In genomic region chr1:154557939-154558609, GRCh38 we compare ENCODE assay signal across 8 cellular contexts. TPM values are rescaled to one million over a fixed set of nuclear protein-coding genes. Genes with fewer than 3 reads are reported as not detected.
A peak's percentile ranks its signal among the peaks of the same experiment; 100 is the strongest.
DNase-seq lines count a peak whose midpoint lies in the region; ATAC-seq and TF ChIP-seq lines count a peak whose summit lies in the region.

No MANE protein-coding gene starts in this region.

- DNase-seq in DMS 273 (lab: John Stamatoyannopoulos, UW; ENCODE audit: unreplicated experiment), result peak; percentile 68
- DNase-seq in DMS 273 treated with DMSO at 0.1 percent for 48 hours (lab: John Stamatoyannopoulos, UW), result no peak
- peak; percentile 53 for DNase-seq in activated B cell treated with CpG ODN at 0.5 μM for 24 hours
- peak; percentile 43 for DNase-seq in mesendoderm
- peak; percentile 81 to 87 for DNase-seq in suprapubic skin (ENCODE audit: low spot score in 2 of 2)
- no peak for DNase-seq in GM20000 (ENCODE audit: low spot score)

- no peak overlapping the region for H4K5ac ChIP-seq in mesendoderm (ENCODE audit: low read length)

- no peaks in the 10 kb centered on the region for H3K27me3 Mint-ChIP-seq in activated B cell treated with CpG ODN at 0.5 μM for 24 hours

- H3K27ac ChIP-seq in ectodermal cell (ENCODE audit: insufficient read depth, low read depth, low read length, poor library complexity, severe bottlenecking) (no peak overlapping the region), mesendoderm (ENCODE audit: low read depth, low read length) (peak overlapping the region; percentile 72), suprapubic skin (peak overlapping the region; percentile 88)

- H3K4me3 Mint-ChIP-seq in activated B cell treated with CpG ODN at 0.5 μM for 24 hours, result peak overlapping the region; percentile 88

- H4K8ac ChIP-seq in mesendoderm (ENCODE audit: low read depth, low read length), result peak overlapping the region; percentile 96

- 1% methylated on average over 50 of the region's 50 CpGs for WGBS in ectodermal cell, 2 experiments
- WGBS in mesendoderm (ENCODE audit: extremely low coverage, insufficient coverage, low lambda C conversion rate), result no CpG with 5 or more reads among the region's 50 CpGs
- WGBS in suprapubic skin, result under 1% methylated on average over 15 of the region's 50 CpGs

- H3K4me3 ChIP-seq in ectodermal cell (ENCODE audit: insufficient read depth, low read depth, low read length), result peak overlapping the region; percentile 93
- peak overlapping the region; percentile 73 for H3K4me3 ChIP-seq in mesendoderm (ENCODE audit: low read length)
- peak overlapping the region; percentile 97 for H3K4me3 ChIP-seq in suprapubic skin

- H3K36me3 ChIP-seq in ectodermal cell (ENCODE audit: control insufficient read depth, insufficient read depth, low read length) (peaks cover 23% of the 10 kb centered on the region), mesendoderm (ENCODE audit: control insufficient read depth, insufficient read depth, low read length) (peaks cover 8% of the 10 kb centered on the region), suprapubic skin (peaks cover 29% of the 10 kb centered on the region)

- peak overlapping the region; percentile 98 for H3K4me2 ChIP-seq in mesendoderm (ENCODE audit: low read length)

- peak overlapping the region; percentile 83 for H3K27ac Mint-ChIP-seq in activated B cell treated with CpG ODN at 0.5 μM for 24 hours

- H3K4ac ChIP-seq in mesendoderm (ENCODE audit: low read depth, low read length), result peak overlapping the region; percentile 98

- peaks cover 45% of the 10 kb centered on the region for H3K36me3 Mint-ChIP-seq in activated B cell treated with CpG ODN at 0.5 μM for 24 hours (ENCODE audit: low read depth)

- H3K18ac ChIP-seq in mesendoderm (ENCODE audit: low read length), result peak overlapping the region; percentile 97

- H3K27me3 ChIP-seq in ectodermal cell (ENCODE audit: control insufficient read depth, insufficient read depth, low read length, poor library complexity, severe bottlenecking), result no peaks in the 10 kb centered on the region
- no peaks in the 10 kb centered on the region for H3K27me3 ChIP-seq in mesendoderm (ENCODE audit: insufficient read depth, low read length, poor library complexity)
- H3K27me3 ChIP-seq in suprapubic skin, result no peaks in the 10 kb centered on the region

- H2BK120ac ChIP-seq in mesendoderm (ENCODE audit: low read depth, low read length), result peak overlapping the region; percentile 79

- H3K9me3 ChIP-seq in ectodermal cell (ENCODE audit: control insufficient read depth, low read length), result no peaks in the 10 kb centered on the region
- H3K9me3 ChIP-seq in suprapubic skin, result no peaks in the 10 kb centered on the region

- peaks cover 19% of the 10 kb centered on the region for H3K79me1 ChIP-seq in mesendoderm (ENCODE audit: low read length)

- peak overlapping the region; percentile 48 for H3K23ac ChIP-seq in mesendoderm (ENCODE audit: low read length)

- peak; percentile 9 for ATAC-seq in HG03196 (IDR thresholded peaks at IDR 0.05; ENCODE audit: unreplicated experiment)
- peak; percentile 2 for ATAC-seq in activated B cell treated with CpG ODN at 0.5 μM for 24 hours (ENCODE audit: low read depth)

- TF ChIP-seq CTCF in activated B cell treated with CpG ODN at 0.5 μM for 24 hours (IDR thresholded peaks at IDR 0.05), result no peak
- no peak for TF ChIP-seq CTCF in suprapubic skin (IDR thresholded peaks at IDR 0.05)
- TF ChIP-seq CTCF in GM20000 (IDR thresholded peaks at IDR 0.05; ENCODE audit: extremely low read depth, missing control alignments), result no peak

- no peak overlapping the region for H2AK5ac ChIP-seq in mesendoderm (ENCODE audit: low read length)

- H3K4me1 ChIP-seq in ectodermal cell (ENCODE audit: control insufficient read depth, insufficient read depth, low read length), result peaks cover 9% of the 10 kb centered on the region
- H3K4me1 ChIP-seq in mesendoderm (ENCODE audit: control insufficient read depth, low read depth, low read length), result peaks cover 10% of the 10 kb centered on the region
- H3K4me1 ChIP-seq in suprapubic skin, result peaks cover 40% of the 10 kb centered on the region

- H2BK15ac ChIP-seq in mesendoderm (replicated peaks; ENCODE audit: low read depth), result no peak overlapping the region

- no peaks in the 10 kb centered on the region for H3K9me3 Mint-ChIP-seq in activated B cell treated with CpG ODN at 0.5 μM for 24 hours

- H2BK5ac ChIP-seq in mesendoderm (ENCODE audit: low read length), result no peak overlapping the region

- TF ChIP-seq EP300 in suprapubic skin (IDR thresholded peaks at IDR 0.05), result no peak

- peaks cover 26% of the 10 kb centered on the region for H3K79me2 ChIP-seq in mesendoderm (ENCODE audit: control insufficient read depth, insufficient read depth, low read length)

- H3K9ac ChIP-seq in mesendoderm (ENCODE audit: low read length), result peak overlapping the region; percentile 93

- H3K4me1 Mint-ChIP-seq in activated B cell treated with CpG ODN at 0.5 μM for 24 hours, result peaks cover 35% of the 10 kb centered on the region

- H3K56ac ChIP-seq in mesendoderm (ENCODE audit: low read length), result peak overlapping the region; percentile 92

- CTCF ChIA-PET in activated B cell treated with CpG ODN at 0.5 μM for 24 hours (lab: Charles Lee), result interaction anchor here (1.1 kb wide), 1 partner anchor 79 kb away, joined by 3 read pairs; no protein-coding TSS in a partner anchor

- TF ChIP-seq POLR2A in suprapubic skin (IDR thresholded peaks at IDR 0.05), result no peak

- POLR2A ChIA-PET in activated B cell treated with CpG ODN at 0.5 μM for 24 hours (lab: Charles Lee), result interaction anchor here (0.6 to 1.0 kb wide), 6 partner anchors 66 to 906 kb away, joined by 3 to 9 read pairs (median 4); no protein-coding TSS in a partner anchor

- intact Hi-C loops in activated B cell treated with CpG ODN at 0.5 μM for 24 hours (cut with micrococcal nuclease), result loop anchor here (1.0 to 10.0 kb wide), 10 partner anchors 50 to 831 kb away; partner anchors contain the start of genes ADAR, ATP8B2, CKS1B and INTS3

RNA-seq across cellular contexts. Expression of gene UBE2Q1, which starts 0.4 kb away (rescaled TPM):
- total RNA-seq in activated B cell treated with CpG ODN at 0.5 μM for 24 hours (96.5 and 104 TPM in 2 replicates), suprapubic skin (10 to 100 TPM; 30.6 to 60.2 (median 32.0) TPM)
- polyA plus RNA-seq in ectodermal cell (2013, experiment 1 of 4), result 94.1 TPM
- 74.6 TPM for polyA plus RNA-seq in ectodermal cell (2013, experiment 2 of 4)
- polyA plus RNA-seq in ectodermal cell (2013, experiment 3 of 4), result 86.7 TPM
- polyA plus RNA-seq in ectodermal cell (2013, experiment 4 of 4), result 69.7 TPM
- polyA plus RNA-seq in mesendoderm (2013, experiment 1 of 2), result 53.4 TPM
- polyA plus RNA-seq in mesendoderm (2013, experiment 2 of 2), result 52.6 TPM

RNA-seq across cellular contexts. Expression of gene CHRNB2, which starts 9.5 kb away (rescaled TPM):
- total RNA-seq in activated B cell treated with CpG ODN at 0.5 μM for 24 hours (not detected in 2 replicates), suprapubic skin (under 1 TPM; 0.26 to 0.83 (median 0.33) TPM)
- polyA plus RNA-seq in ectodermal cell (2013, experiment 1 of 4), result 1.3 TPM
- polyA plus RNA-seq in ectodermal cell (2013, experiment 2 of 4), result 1.5 TPM
- polyA plus RNA-seq in ectodermal cell (2013, experiment 3 of 4), result 1.0 TPM
- 1.3 TPM for polyA plus RNA-seq in ectodermal cell (2013, experiment 4 of 4)
- polyA plus RNA-seq in mesendoderm (2013, experiment 1 of 2), result 0.51 TPM
- 0.55 TPM for polyA plus RNA-seq in mesendoderm (2013, experiment 2 of 2)

RNA-seq across cellular contexts. Expression of gene ADAR, which starts 49.9 kb away (rescaled TPM):
- total RNA-seq in activated B cell treated with CpG ODN at 0.5 μM for 24 hours (209 and 216 TPM in 2 replicates), suprapubic skin (100 to 1,000 TPM in 2 of 4 donors, 10 to 100 TPM in 2; 73.7 to 107 (median 93.2) TPM)
- 130 TPM for polyA plus RNA-seq in ectodermal cell (2013, experiment 1 of 4)
- 142 TPM for polyA plus RNA-seq in ectodermal cell (2013, experiment 2 of 4)
- 91.0 TPM for polyA plus RNA-seq in ectodermal cell (2013, experiment 3 of 4)
- polyA plus RNA-seq in ectodermal cell (2013, experiment 4 of 4), result 95.9 TPM
- 111 TPM for polyA plus RNA-seq in mesendoderm (2013, experiment 1 of 2)
- polyA plus RNA-seq in mesendoderm (2013, experiment 2 of 2), result 114 TPM

RNA-seq across cellular contexts. Expression of gene SHE, which starts 55.9 kb away (rescaled TPM):
- total RNA-seq in activated B cell treated with CpG ODN at 0.5 μM for 24 hours (0.04 TPM in 1 of 2 replicates, not detected in the other), suprapubic skin (1 to 10 TPM; 2.0 to 7.3 (median 4.8) TPM)
- polyA plus RNA-seq in ectodermal cell (2013, experiment 1 of 4), result not detected
- polyA plus RNA-seq in ectodermal cell (2013, experiment 2 of 4), result 0.14 TPM
- 0.11 TPM for polyA plus RNA-seq in ectodermal cell (2013, experiment 3 of 4)
- 0.08 TPM for polyA plus RNA-seq in ectodermal cell (2013, experiment 4 of 4)
- polyA plus RNA-seq in mesendoderm (2013, experiment 1 of 2), result 0.17 TPM
- 0.14 TPM for polyA plus RNA-seq in mesendoderm (2013, experiment 2 of 2)

RNA-seq across cellular contexts. Expression of gene TDRD10, which starts 56.1 kb away (rescaled TPM):
- total RNA-seq in activated B cell treated with CpG ODN at 0.5 μM for 24 hours, result not detected in 2 replicates
- polyA plus RNA-seq in ectodermal cell (2013, experiment 1 of 4), result not detected
- not detected for polyA plus RNA-seq in ectodermal cell (2013, experiment 2 of 4)
- polyA plus RNA-seq in ectodermal cell (2013, experiment 3 of 4), result 0.21 TPM
- polyA plus RNA-seq in ectodermal cell (2013, experiment 4 of 4), result not detected
- 0.07 TPM for polyA plus RNA-seq in mesendoderm (2013, experiment 1 of 2)
- polyA plus RNA-seq in mesendoderm (2013, experiment 2 of 2), result 0.10 TPM
- total RNA-seq in suprapubic skin, result 1 to 10 TPM in 3 of 4 donors, under 1 TPM in 1; 0.72 to 2.6 (median 2.0) TPM

Comparison
In these comparisons a context has a peak if more than half of its experiments do, and no peak if none do; other contexts are left out.
1. DNase-seq: peak in DMS 273 (single experiment), activated B cell treated with CpG ODN at 0.5 μM for 24 hours (single experiment), mesendoderm (single experiment) and suprapubic skin (2 of 2); none in DMS 273 treated with DMSO at 0.1 percent for 48 hours (single experiment) and GM20000 (single experiment).
2. Peak in every context shown above with its lines, with median percentiles within 50 percentile points of each other: H3K4me3 ChIP-seq.